8 cellular contexts compared by ENCODE assay signal in genomic region chr2:97589598-97590510, GRCh38. TPM values are rescaled to one million over a fixed set of nuclear protein-coding genes. Genes with fewer than 3 reads are reported as not detected.
A peak's percentile ranks its signal among the peaks of the same experiment; 100 is the strongest.
DNase-seq lines count a peak whose midpoint lies in the region; ATAC-seq and TF ChIP-seq lines count a peak whose summit lies in the region.
"Not testable (repeated sequence)": the region's sequence is repeated elsewhere in the genome, so short reads cannot be mapped to it uniquely, and the experiment has no call there.

Gene ANKRD36B (minus strand): TSS chr2:97589877. CDS start chr2:97589685, 192 bp downstream.

- not testable (repeated sequence) for H3K36me3 ChIP-seq in Peyer's patch; lung (ENCODE audit: control insufficient read depth in 2 of 2, insufficient read depth in 2 of 2, low read length in 2 of 2)

- DNase-seq in Peyer's patch: peak; percentile 58 to 93 (median 83)
- peak; percentile 41 for DNase-seq in activated T-helper 1 cell treated with Interleukin-2 at 50 U/mL for 16 hours (ENCODE audit: low read depth)
- DNase-seq in epithelial cell of prostate (ENCODE audit: low read depth, low spot score): not testable (repeated sequence)
- DNase-seq in lung (ENCODE audit: low spot score): peak; percentile 58
- peak; percentile 28 to 60 (median 44) for DNase-seq in stimulated activated CD4-positive, alpha-beta T cell treated with anti-CD3 and anti-CD28 coated beads, Interleukin-1b, Interleukin-23, amount 100 ng/mL, for 24 hours (ENCODE audit: low read depth in 4 of 4, low spot score in 1 of 4)

- H3K9me3 ChIP-seq in Peyer's patch; lung (ENCODE audit: control insufficient read depth in 2 of 2, insufficient read depth in 1 of 2, low read length in 1 of 2): not testable (repeated sequence)

- TF ChIP-seq CTCF in 22Rv1 (IDR thresholded peaks at IDR 0.05); Peyer's patch (IDR thresholded peaks at IDR 0.05); lung (IDR thresholded peaks at IDR 0.05; ENCODE audit: control extremely low read depth, extremely low read depth): not testable (repeated sequence)

- H3K4me1 ChIP-seq in Peyer's patch; lung (ENCODE audit: control insufficient read depth in 2 of 2, insufficient read depth in 2 of 2, low read length in 2 of 2): not testable (repeated sequence)

- 0% methylated on average over 27 to 54 of the region's 90 CpGs for WGBS in lung, 2 donors

- peak within 1 kb of the TSS; percentile 58 to 83 (median 66) for H3K4me3 ChIP-seq in Peyer's patch
- peak within 1 kb of the TSS; percentile 56 for H3K4me3 ChIP-seq in lung

- TF ChIP-seq POLR2A in Peyer's patch (IDR thresholded peaks at IDR 0.05): peak in 1 of 2 donors; percentile 85

- H3K27ac ChIP-seq in 22Rv1 (peak within 1 kb of the TSS; percentile 94), Peyer's patch (peak within 1 kb of the TSS; percentile 85 to 97 (median 95)), epithelial cell of prostate (peak within 1 kb of the TSS; percentile 70), lung (ENCODE audit: low read depth in 1 of 2, low read length in 1 of 2) (peak within 1 kb of the TSS; percentile 96 to 99)

- not testable (repeated sequence) for H3K27me3 ChIP-seq in Peyer's patch; lung (ENCODE audit: control insufficient read depth, insufficient read depth)

- ATAC-seq in GM18868 (IDR thresholded peaks at IDR 0.05; ENCODE audit: unreplicated experiment) (peak; percentile 73), HG02970 (IDR thresholded peaks at IDR 0.05; ENCODE audit: low FRiP score, unreplicated experiment) (peak; percentile 39), lung (ENCODE audit: insufficient read depth, low FRiP score) (peak; percentile 75)

RNA-seq across cellular contexts. Expression of gene ANKRD36B, which starts in this region (rescaled TPM):
- 100 to 1,000 TPM in 1 of 4 donors, 10 to 100 TPM in 3; 28.5 to 294 (median 69.2) TPM for total RNA-seq in Peyer's patch
- total RNA-seq in lung: 100 to 1,000 TPM in 1 of 2 donors, 10 to 100 TPM in 1; 15.9 to 110 TPM
- 10 to 100 TPM in 1 of 2 donors, 1 to 10 TPM in 1; 1.9 to 18.0 TPM for polyA plus RNA-seq in lung
